In the genomic region with DNA sequence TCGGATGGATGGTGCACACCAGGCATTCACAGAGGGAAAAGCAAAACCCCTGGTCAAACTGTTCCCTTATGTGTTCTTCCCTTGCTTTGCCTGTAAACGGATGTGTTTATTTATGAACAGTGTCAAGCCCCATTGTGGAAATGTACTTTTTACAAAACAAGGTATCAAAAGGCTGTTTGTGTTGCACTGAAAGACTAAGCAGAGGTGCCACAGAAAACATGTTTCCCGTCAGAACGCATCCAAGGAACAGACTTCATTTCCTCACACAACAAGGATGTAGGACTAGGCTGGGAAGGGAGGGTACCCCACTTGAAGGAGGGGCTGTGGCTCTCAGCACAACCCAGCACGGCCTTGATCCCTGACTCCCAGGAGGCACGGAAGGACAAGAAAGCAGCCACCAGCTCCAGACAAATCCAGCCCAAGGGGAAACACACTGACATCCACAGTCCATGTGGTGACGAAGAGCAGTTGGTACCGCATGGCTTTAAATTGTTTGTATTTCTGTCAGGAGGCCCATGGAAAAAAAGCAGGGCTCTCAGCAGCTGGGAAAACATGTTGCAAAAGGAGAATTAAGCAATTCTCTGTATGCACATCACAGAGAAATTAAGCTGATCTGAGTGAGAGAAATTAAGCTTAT, we compare ENCODE assay signal across 9 cellular contexts.
A peak's percentile ranks its signal among the peaks of the same experiment; 100 is the strongest.
DNase-seq lines count a peak whose midpoint lies in the region; ATAC-seq and TF ChIP-seq lines count a peak whose summit lies in the region.
"Had no signal": no experiment of that assay in that cellular context is flagged by ENCODE, and none has a peak within 500 bp of the region (broad histone marks: within the 10 kb centered on the region; RNA-seq: fewer than 3 reads in every experiment).

No MANE protein-coding gene starts in this region.

- TF ChIP-seq CTCF in SU-DHL-6 (IDR thresholded peaks at IDR 0.05; ENCODE audit: insufficient read depth, low read length, poor library complexity, severe bottlenecking): no peak
- no peak for TF ChIP-seq CTCF in fibroblast of villous mesenchyme (IDR thresholded peaks at IDR 0.05; ENCODE audit: insufficient read depth, low read depth, low read length)
- no peak for TF ChIP-seq CTCF in PC-3 (conservative IDR thresholded peaks at IDR 0.05; ENCODE audit: low read depth, low read length)

- H2AFZ ChIP-seq in SU-DHL-6 (ENCODE audit: low read depth, low read length, severe bottlenecking) (no peak overlapping the region), PC-3 (ENCODE audit: low read length) (no peak overlapping the region)

- intact Hi-C loops in PC-3 (cut with micrococcal nuclease): no loop called here

- H3K27me3 ChIP-seq in SU-DHL-6 (ENCODE audit: low read length) (no peaks in the 10 kb centered on the region), rectal smooth muscle tissue (ENCODE audit: control insufficient read depth, insufficient read depth, low read length) (no peaks in the 10 kb centered on the region), PC-3 (ENCODE audit: low read length) (no peaks in the 10 kb centered on the region)

- H3K27ac ChIP-seq in SU-DHL-6 (ENCODE audit: low read depth, low read length) (peak overlapping the region; percentile 88), rectal smooth muscle tissue (ENCODE audit: low read depth, low read length) (peak overlapping the region; percentile 99), PC-3 (ENCODE audit: low read length) (no peak overlapping the region)

- H3K79me2 ChIP-seq in SU-DHL-6 (ENCODE audit: insufficient read depth, low read length): peaks cover 6% of the 10 kb centered on the region; the same call in 1 of the 2 replicates
- H3K79me2 ChIP-seq in PC-3 (ENCODE audit: low read length): peaks cover 22% of the 10 kb centered on the region

- H3K9me3 ChIP-seq in SU-DHL-6 (ENCODE audit: insufficient read depth, low read length): no peaks in the 10 kb centered on the region
- H3K9me3 ChIP-seq in PC-3 (ENCODE audit: low read length): no peaks in the 10 kb centered on the region

- no peaks in the 10 kb centered on the region for H3K36me3 ChIP-seq in SU-DHL-6 (ENCODE audit: low read length)
- H3K36me3 ChIP-seq in rectal smooth muscle tissue (ENCODE audit: control insufficient read depth, insufficient read depth, low read length): peaks cover 2% of the 10 kb centered on the region
- peaks cover 4% of the 10 kb centered on the region; the same call in 1 of the 2 replicates for H3K36me3 ChIP-seq in PC-3 (ENCODE audit: low read depth, low read length)

- no peaks in the 10 kb centered on the region for H4K20me1 ChIP-seq in SU-DHL-6 (ENCODE audit: low read depth, low read length)
- no peaks in the 10 kb centered on the region for H4K20me1 ChIP-seq in PC-3 (ENCODE audit: low read length)

- H3K4me2 ChIP-seq in SU-DHL-6 (ENCODE audit: low read depth, low read length, poor library complexity, severe bottlenecking): peak overlapping the region; percentile 76
- H3K4me2 ChIP-seq in PC-3 (ENCODE audit: low read length): no peak overlapping the region

- H3F3A ChIP-seq in SU-DHL-6 (ENCODE audit: insufficient read depth): peaks cover 40% of the 10 kb centered on the region
- H3F3A ChIP-seq in PC-3 (ENCODE audit: low read length, unreplicated experiment): peaks cover 9% of the 10 kb centered on the region

- DNase-seq in ELR (ENCODE audit: low read depth) (peak; percentile 27), fibroblast of villous mesenchyme (ENCODE audit: low read depth) (peak; percentile 99), germinal center (ENCODE audit: low spot score) (no peak), NCI-H2227 (lab: John Stamatoyannopoulos, UW; ENCODE audit: unreplicated experiment) (no peak), PC-3 (no peak)
- DNase-seq: NCI-H446 had no signal

- H3K4me1 ChIP-seq in rectal smooth muscle tissue (ENCODE audit: control insufficient read depth, insufficient read depth, low read length): peaks cover 89% of the 10 kb centered on the region
- H3K4me1 ChIP-seq in PC-3 (ENCODE audit: insufficient read depth, low read length): peaks cover 39% of the 10 kb centered on the region

- H3K9me2 ChIP-seq in SU-DHL-6 (replicated peaks; ENCODE audit: insufficient read depth, low read length) (no peaks in the 10 kb centered on the region), PC-3 (replicated peaks; ENCODE audit: low read length) (no peaks in the 10 kb centered on the region)

- H3K4me3 ChIP-seq in SU-DHL-6 (ENCODE audit: insufficient read depth, low read length, poor library complexity, severe bottlenecking) (peak overlapping the region; percentile 4), fibroblast of villous mesenchyme (ENCODE audit: low read depth, low read length) (peak overlapping the region; percentile 19), rectal smooth muscle tissue (ENCODE audit: low read length) (peak overlapping the region; percentile 59), PC-3 (ENCODE audit: low read length) (no peak overlapping the region)

- POLR2A ChIA-PET in PC-3 (lab: Charles Lee; ENCODE audit: unreplicated experiment): no interaction called here

- H3K9ac ChIP-seq in SU-DHL-6 (ENCODE audit: low read length) (peak overlapping the region; percentile 62), rectal smooth muscle tissue (ENCODE audit: low read length) (peak overlapping the region; percentile 36), PC-3 (ENCODE audit: low read length) (no peak overlapping the region)

- ATAC-seq in GM19328 (IDR thresholded peaks at IDR 0.05; ENCODE audit: unreplicated experiment) (no peak), PC-3 (no peak)

- CTCF ChIA-PET in PC-3 (lab: Charles Lee): no interaction called here

- no TSS peak for BruUV-seq in PC-3 (replicated peaks; lab: Mats Ljungman, UMichigan)

Comparison
In these comparisons a context has a peak if more than half of its experiments do, and no peak if none do; other contexts are left out.
1. DNase-seq: peak in ELR (single experiment) and fibroblast of villous mesenchyme (single experiment); none in germinal center (single experiment), NCI-H2227 (single experiment) and PC-3 (single experiment).